ENCODE assay signal across 37 cellular contexts in the genomic region with DNA sequence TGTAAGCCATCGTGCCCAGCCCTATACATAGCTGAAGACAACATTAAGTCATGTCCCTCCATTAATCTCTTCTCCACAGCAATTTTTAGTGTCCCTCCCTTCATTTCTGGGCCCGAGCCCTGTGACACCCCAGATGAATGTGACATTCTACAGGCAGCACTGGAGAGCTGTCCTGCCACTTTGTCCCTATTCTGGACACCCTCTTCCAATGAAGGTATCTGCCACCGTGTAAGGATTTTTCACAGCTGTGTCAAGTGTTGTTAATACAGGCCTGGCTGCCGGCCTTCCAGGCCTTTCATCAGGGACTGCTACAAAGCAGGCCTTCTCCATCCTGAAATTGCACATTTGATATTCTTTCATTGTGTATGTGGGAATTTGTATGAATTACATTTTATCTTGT.
"Had no signal": no experiment of that assay in that cellular context is flagged by ENCODE, and none has a peak within 500 bp of the region (broad histone marks: within the 10 kb centered on the region; RNA-seq: fewer than 3 reads in every experiment).

No MANE protein-coding gene starts in this region.

- DNase-seq: activated B cell treated with CpG ODN at 0.5 μM for 24 hours; activated CD4-positive, alpha-beta memory T cell treated with anti-CD3 and anti-CD28 coated beads for 36 hours; activated CD4-positive, alpha-beta T cell treated with anti-CD3 and anti-CD28 coated beads for 4 hours; activated CD4-positive, alpha-beta T cell treated with anti-CD3 and anti-CD28 coated beads, Interleukin-2, amount 10 ng/mL, durations not matched to agents 24 days and 14 days; activated CD4-positive, alpha-beta T cell treated with anti-CD3 and anti-CD28 coated beads, Interleukin-2, amount 50 U/mL, for 1 hour; activated CD4-positive, alpha-beta T cell treated with anti-CD3 and anti-CD28 coated beads, Interleukin-2, amount 50 U/mL, for 4 hours; activated CD4-positive, CD25-positive, alpha-beta regulatory T cell treated with anti-CD3 and anti-CD28 coated beads, Interleukin-2, amount 50 U/mL, for 72 hours; activated CD8-positive, alpha-beta memory T cell treated with anti-CD3 and anti-CD28 coated beads, Interleukin-2, amount 50 U/mL, for 4 hours; activated CD8-positive, alpha-beta T cell treated with anti-CD3 and anti-CD28 coated beads for 36 hours; activated effector memory CD4-positive, alpha-beta T cell treated with anti-CD3 and anti-CD28 coated beads, Interleukin-2, amount 50 U/mL, for 16 hours; activated gamma-delta T cell treated with Interleukin-2 at 50 U/mL for 16 hours; activated naive CD4-positive, alpha-beta T cell; activated naive CD4-positive, alpha-beta T cell treated with anti-CD3 and anti-CD28 coated beads for 36 hours; activated naive CD4-positive, alpha-beta T cell treated with anti-CD3 and anti-CD28 coated beads, Interleukin-2, amount 50 U/mL, for 16 hours; activated naive CD8-positive, alpha-beta T cell treated with anti-CD3 and anti-CD28 coated beads for 36 hours; activated T-cell treated with anti-CD3 and anti-CD28 coated beads for 4 hours; activated T-cell treated with anti-CD3 and anti-CD28 coated beads, Interleukin-2, amount 50 U/mL, for 1 hour; activated T-cell treated with anti-CD3 and anti-CD28 coated beads, Interleukin-2, amount 50 U/mL, for 4 hours; activated T-cell treated with anti-CD3 and anti-CD28 coated beads, Interleukin-2, amount 50 U/mL, for 72 hours; adrenal gland; amniotic stem cell; aorta; body of pancreas; brain microvascular endothelial cell; caudate nucleus; SW 1271; T-helper 1 cell; T-helper 2 cell; T-helper 9 cell had no signal

- ATAC-seq: activated CD8-positive, alpha-beta T cell treated with anti-CD3 and anti-CD28 coated beads for 36 hours; activated naive CD4-positive, alpha-beta T cell treated with anti-CD3 and anti-CD28 coated beads, Interleukin-2, amount 50 U/mL, for 72 hours; activated T-cell treated with anti-CD3 and anti-CD28 coated beads, Interleukin-2, amount 50 U/mL, for 4 hours; activated T-cell treated with anti-CD3 and anti-CD28 coated beads, Interleukin-2, amount 50 U/mL, for 72 hours; activated T-helper 17 cell treated with anti-CD3 and anti-CD28 coated beads, Interleukin-2, amount 50 U/mL, for 72 hours had no signal

- H3K4me3 Mint-ChIP-seq: activated B cell treated with CpG ODN at 0.5 μM for 24 hours; activated CD4-positive, alpha-beta memory T cell treated with anti-CD3 and anti-CD28 coated beads for 36 hours; activated CD4-positive, alpha-beta T cell treated with anti-CD3 and anti-CD28 coated beads, Interleukin-2, amount 10 ng/mL, durations not matched to agents 24 days and 14 days; activated CD8-positive, alpha-beta T cell treated with anti-CD3 and anti-CD28 coated beads for 36 hours; activated naive CD4-positive, alpha-beta T cell treated with anti-CD3 and anti-CD28 coated beads for 36 hours; activated naive CD8-positive, alpha-beta T cell treated with anti-CD3 and anti-CD28 coated beads for 36 hours; activated T-cell treated with anti-CD3 and anti-CD28 coated beads, Interleukin-2, amount 50 U/mL, for 4 hours; activated T-cell treated with anti-CD3 and anti-CD28 coated beads, Interleukin-2, amount 50 U/mL, for 72 hours; activated T-helper 1 cell treated with anti-CD3 and anti-CD28 coated beads, Interleukin-12 subunit alpha, Interleukin-12 subunit beta, Interleukin-2, Interleukin-4 antibody, amounts not matched to agents 30 ng/mL and 10 ng/mL and 1 ng/mL, durations not matched to agents 14 hours and 24 hours and 36 hours; activated T-helper 17 cell treated with anti-CD3 and anti-CD28 coated beads, Interleukin-2, amount 50 U/mL, for 72 hours; central memory CD8-positive, alpha-beta T cell; T-helper 1 cell treated with Interleukin-12 subunit alpha and Interleukin-12 subunit beta and Interleukin-4 antibody, amounts not matched to agents 30 μg/mL and 1 μg/mL, for 36 hours; T-helper 2 cell treated with Interferon-gamma antibody and Interleukin-4, amounts not matched to agents 5 μg/mL and 100 μg/mL, for 36 hours had no signal

- H3K4me1 ChIP-seq: adrenal gland, body of pancreas, breast epithelium had no signal

- H3K27me3 ChIP-seq: adrenal gland, body of pancreas, brain microvascular endothelial cell, breast epithelium had no signal

- H3K4me3 ChIP-seq: adrenal gland, body of pancreas, breast epithelium had no signal

- H3K27ac ChIP-seq: adrenal gland, body of pancreas, brain microvascular endothelial cell, breast epithelium, VCaP had no signal

- H3K9me3 Mint-ChIP-seq: activated B cell treated with CpG ODN at 0.5 μM for 24 hours; activated CD4-positive, alpha-beta memory T cell treated with anti-CD3 and anti-CD28 coated beads for 36 hours; activated CD4-positive, alpha-beta T cell treated with anti-CD3 and anti-CD28 coated beads, Interleukin-2, amount 10 ng/mL, durations not matched to agents 24 days and 14 days; activated CD8-positive, alpha-beta T cell treated with anti-CD3 and anti-CD28 coated beads for 36 hours; activated naive CD4-positive, alpha-beta T cell treated with anti-CD3 and anti-CD28 coated beads for 36 hours; activated naive CD4-positive, alpha-beta T cell treated with anti-CD3 and anti-CD28 coated beads, Interleukin-2, amount 50 U/mL, for 72 hours; activated naive CD8-positive, alpha-beta T cell treated with anti-CD3 and anti-CD28 coated beads for 36 hours; activated T-cell treated with anti-CD3 and anti-CD28 coated beads, Interleukin-2, amount 50 U/mL, for 4 hours; activated T-cell treated with anti-CD3 and anti-CD28 coated beads, Interleukin-2, amount 50 U/mL, for 72 hours; activated T-helper 1 cell treated with anti-CD3 and anti-CD28 coated beads, Interleukin-12 subunit alpha, Interleukin-12 subunit beta, Interleukin-2, Interleukin-4 antibody, amounts not matched to agents 30 ng/mL and 10 ng/mL and 1 ng/mL, durations not matched to agents 14 hours and 24 hours and 36 hours; activated T-helper 17 cell treated with anti-CD3 and anti-CD28 coated beads, Interleukin-2, amount 50 U/mL, for 72 hours; central memory CD8-positive, alpha-beta T cell; T-helper 1 cell treated with Interleukin-12 subunit alpha and Interleukin-12 subunit beta and Interleukin-4 antibody, amounts not matched to agents 30 μg/mL and 1 μg/mL, for 36 hours; T-helper 2 cell treated with Interferon-gamma antibody and Interleukin-4, amounts not matched to agents 5 μg/mL and 100 μg/mL, for 36 hours had no signal

- H3K36me3 Mint-ChIP-seq: activated CD4-positive, alpha-beta memory T cell treated with anti-CD3 and anti-CD28 coated beads for 36 hours; activated naive CD4-positive, alpha-beta T cell treated with anti-CD3 and anti-CD28 coated beads, Interleukin-2, amount 50 U/mL, for 72 hours; activated naive CD8-positive, alpha-beta T cell treated with anti-CD3 and anti-CD28 coated beads for 36 hours had no signal

- H3K9me3 ChIP-seq: adrenal gland, body of pancreas had no signal

- H3K27ac Mint-ChIP-seq: activated B cell treated with CpG ODN at 0.5 μM for 24 hours; activated CD4-positive, alpha-beta memory T cell treated with anti-CD3 and anti-CD28 coated beads for 36 hours; activated CD4-positive, alpha-beta T cell treated with anti-CD3 and anti-CD28 coated beads, Interleukin-2, amount 10 ng/mL, durations not matched to agents 24 days and 14 days; activated CD8-positive, alpha-beta T cell treated with anti-CD3 and anti-CD28 coated beads for 36 hours; activated naive CD4-positive, alpha-beta T cell treated with anti-CD3 and anti-CD28 coated beads for 36 hours; activated naive CD4-positive, alpha-beta T cell treated with anti-CD3 and anti-CD28 coated beads, Interleukin-2, amount 50 U/mL, for 72 hours; activated naive CD8-positive, alpha-beta T cell treated with anti-CD3 and anti-CD28 coated beads for 36 hours; activated T-cell treated with anti-CD3 and anti-CD28 coated beads, Interleukin-2, amount 50 U/mL, for 72 hours; activated T-helper 1 cell treated with anti-CD3 and anti-CD28 coated beads, Interleukin-12 subunit alpha, Interleukin-12 subunit beta, Interleukin-2, Interleukin-4 antibody, amounts not matched to agents 30 ng/mL and 10 ng/mL and 1 ng/mL, durations not matched to agents 14 hours and 24 hours and 36 hours; activated T-helper 17 cell treated with anti-CD3 and anti-CD28 coated beads, Interleukin-2, amount 50 U/mL, for 72 hours; T-helper 1 cell treated with Interleukin-12 subunit alpha and Interleukin-12 subunit beta and Interleukin-4 antibody, amounts not matched to agents 30 μg/mL and 1 μg/mL, for 36 hours; T-helper 2 cell treated with Interferon-gamma antibody and Interleukin-4, amounts not matched to agents 5 μg/mL and 100 μg/mL, for 36 hours had no signal

- H3K4me1 Mint-ChIP-seq: activated B cell treated with CpG ODN at 0.5 μM for 24 hours; activated CD4-positive, alpha-beta T cell treated with anti-CD3 and anti-CD28 coated beads, Interleukin-2, amount 10 ng/mL, durations not matched to agents 24 days and 14 days; activated naive CD8-positive, alpha-beta T cell treated with anti-CD3 and anti-CD28 coated beads for 36 hours; activated T-helper 17 cell treated with anti-CD3 and anti-CD28 coated beads, Interleukin-2, amount 50 U/mL, for 72 hours; central memory CD8-positive, alpha-beta T cell had no signal

- H3K36me3 ChIP-seq: adrenal gland, brain microvascular endothelial cell, breast epithelium had no signal
